In genomic region chr2:241817821-241818215, GRCh38 we compare ENCODE assay signal across 16 cellular contexts. TPM values are rescaled to one million over a fixed set of nuclear protein-coding genes. Genes with fewer than 3 reads are reported as not detected.
"Had no signal": no experiment of that assay in that cellular context is flagged by ENCODE, and none has a peak within 500 bp of the region (broad histone marks: within the 10 kb centered on the region; RNA-seq: fewer than 3 reads in every experiment).

No MANE protein-coding gene starts in this region.

RNA-seq across cellular contexts. Expression of gene NEU4, which starts 8.8 kb away (rescaled TPM):
- total RNA-seq: esophagus squamous epithelium; kidney epithelial cell; naive thymus-derived CD8-positive, alpha-beta T cell had no signal
- polyA plus RNA-seq: naive thymus-derived CD8-positive, alpha-beta T cell had no signal

RNA-seq across cellular contexts. Expression of gene PDCD1, which starts 40.9 kb away (rescaled TPM):
- total RNA-seq: chondrocyte, lung microvascular endothelial cell, occipital lobe had no signal

RNA-seq across cellular contexts. Expression of gene GAL3ST2, which starts 41.2 kb away (rescaled TPM):
- total RNA-seq: kidney epithelial cell; left lung; lung microvascular endothelial cell; naive thymus-derived CD8-positive, alpha-beta T cell; upper lobe of right lung had no signal
- polyA plus RNA-seq: heart right ventricle; naive thymus-derived CD8-positive, alpha-beta T cell; spleen had no signal

RNA-seq across cellular contexts. Expression of gene RTP5, which starts 51.7 kb away (rescaled TPM):
- total RNA-seq: chondrocyte; colonic mucosa; heart right ventricle; kidney epithelial cell; lung microvascular endothelial cell; mucosa of gallbladder; naive thymus-derived CD8-positive, alpha-beta T cell; psoas muscle; renal cortical epithelial cell; tibial nerve; upper lobe of right lung had no signal
- polyA plus RNA-seq: naive thymus-derived CD8-positive, alpha-beta T cell; ovary had no signal
